Comparison of ENCODE assay signal across 10 cellular contexts in the genomic region with DNA sequence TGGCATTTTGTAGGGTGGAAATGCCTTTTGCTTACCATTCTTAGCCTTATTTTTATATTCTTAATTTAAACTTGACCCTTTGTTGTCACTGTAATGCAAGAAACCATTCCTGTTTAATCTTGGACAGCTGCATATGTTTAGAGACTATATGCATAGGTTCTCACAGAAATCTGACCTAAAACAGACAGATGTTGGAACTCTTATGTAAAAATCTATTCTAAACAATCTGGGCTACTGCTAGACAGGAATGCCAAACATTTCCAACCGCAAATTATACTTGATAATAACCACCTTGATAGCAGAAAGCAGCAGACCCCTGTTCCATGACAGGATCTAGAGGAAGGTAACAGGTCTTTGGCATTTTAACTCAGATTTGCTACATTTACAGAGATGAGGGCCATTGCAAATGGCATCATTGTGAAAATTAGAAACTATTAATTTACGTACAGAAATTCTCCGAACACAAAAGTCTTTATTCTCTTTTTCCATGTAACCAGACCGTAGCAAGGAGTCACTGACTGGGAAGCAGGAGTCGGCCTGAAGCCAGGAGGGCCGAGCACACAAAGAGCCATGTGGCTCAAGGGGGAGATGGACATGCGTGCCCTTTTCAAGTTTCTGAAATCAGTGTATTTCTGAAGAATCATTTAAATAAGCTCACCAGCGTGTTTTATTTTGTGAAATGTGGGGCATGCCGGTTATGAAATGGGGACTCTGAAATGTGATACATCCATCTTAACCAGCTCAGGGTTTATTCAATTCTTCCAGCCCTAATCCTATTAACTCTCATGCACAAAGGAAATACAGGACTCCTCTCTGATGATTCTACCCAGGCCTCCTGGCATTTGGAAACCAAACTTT.
DNase-seq lines count a peak whose midpoint lies in the region; ATAC-seq and TF ChIP-seq lines count a peak whose summit lies in the region.
"Had no signal": no experiment of that assay in that cellular context is flagged by ENCODE, and none has a peak within 500 bp of the region (broad histone marks: within the 10 kb centered on the region; RNA-seq: fewer than 3 reads in every experiment).

No MANE protein-coding gene starts in this region.

- H3K9me3 Mint-ChIP-seq in HFFc6 = no peaks in the 10 kb centered on the region

- H3K9me3 ChIP-seq in WERI-Rb-1 (ENCODE audit: severe bottlenecking) = no peaks in the 10 kb centered on the region
- no peaks in the 10 kb centered on the region for H3K9me3 ChIP-seq in hepatocyte (ENCODE audit: low read depth)
- H3K9me3 ChIP-seq in skeletal muscle satellite cell (replicated peaks; ENCODE audit: low read length) = no peaks in the 10 kb centered on the region

- peaks cover 95% of the 10 kb centered on the region for H3K4me1 Mint-ChIP-seq in HFFc6 (ENCODE audit: low read depth)

- no peaks in the 10 kb centered on the region; the same call in 1 of the 2 replicates for H3K27me3 Mint-ChIP-seq in HFFc6 (ENCODE audit: insufficient read depth)

- peak overlapping the region; percentile 83 for H3K27ac Mint-ChIP-seq in HFFc6
- H3K27ac Mint-ChIP-seq: activated naive CD8-positive, alpha-beta T cell had no signal

- H3K4me1 ChIP-seq in hepatocyte (ENCODE audit: insufficient read depth) = peaks cover 37% of the 10 kb centered on the region
- H3K4me1 ChIP-seq in skeletal muscle satellite cell (ENCODE audit: control insufficient read depth, insufficient read depth, low read length) = peaks cover 85% of the 10 kb centered on the region

- H2AFZ ChIP-seq in hepatocyte = no peak overlapping the region

- H3K9me2 ChIP-seq in hepatocyte (replicated peaks; ENCODE audit: insufficient read depth) = no peaks in the 10 kb centered on the region

- H3K36me3 Mint-ChIP-seq in HFFc6 (ENCODE audit: low read depth) = peaks cover 3% of the 10 kb centered on the region

- peaks cover 20% of the 10 kb centered on the region for H3K79me2 ChIP-seq in hepatocyte

- H3K27me3 ChIP-seq in WERI-Rb-1 (ENCODE audit: insufficient read depth, low read depth, severe bottlenecking) = no peaks in the 10 kb centered on the region
- H3K27me3 ChIP-seq in hepatocyte = no peaks in the 10 kb centered on the region
- H3K27me3 ChIP-seq in skeletal muscle satellite cell (ENCODE audit: control insufficient read depth, insufficient read depth, low read length) = no peaks in the 10 kb centered on the region

- H3K4me2 ChIP-seq in hepatocyte (peak overlapping the region; percentile 52), skeletal muscle satellite cell (ENCODE audit: low read length) (peak overlapping the region; percentile 74)

- peak overlapping the region; percentile 42; the same call in 1 of the 2 replicates for H3K4me3 Mint-ChIP-seq in HFFc6
- H3K4me3 Mint-ChIP-seq: activated naive CD8-positive, alpha-beta T cell had no signal

- peak overlapping the region; percentile 69 for H3K27ac ChIP-seq in WERI-Rb-1
- H3K27ac ChIP-seq in hepatocyte = peak overlapping the region; percentile 95

- DNase-seq in HFFc6 (no peak), WERI-Rb-1 (peak; percentile 20), hepatocyte (ENCODE audit: low spot score) (peak; percentile 25), germinal center (ENCODE audit: low spot score) (no peak)
- no peak for DNase-seq in stimulated activated CD4-positive, alpha-beta T cell treated with anti-CD3 and anti-CD28 coated beads, Interleukin-4, amount 100 ng/mL, for 4 hours
- DNase-seq in stimulated activated naive CD8-positive, alpha-beta T cell treated with anti-CD3 and anti-CD28 coated beads, Interleukin-15, Interleukin-2, amounts not matched to agents 100 U/mL and 50 U/mL, for 24 hours = no peak
- DNase-seq: left colon had no signal

- no peak for ATAC-seq in HG03280 (IDR thresholded peaks at IDR 0.05; ENCODE audit: unreplicated experiment)
- no peak for ATAC-seq in stimulated activated naive CD8-positive, alpha-beta T cell treated with anti-CD3 and anti-CD28 coated beads, Interleukin-15, Interleukin-2, amounts not matched to agents 100 U/mL and 50 U/mL, for 24 hours
- ATAC-seq: left colon had no signal

- H4K20me1 ChIP-seq in hepatocyte (ENCODE audit: insufficient read depth, poor library complexity, severe bottlenecking) = no peaks in the 10 kb centered on the region

- 41% methylated on average over 9 of the region's 9 CpGs for WGBS in hepatocyte (ENCODE audit: low lambda C conversion rate, missing lambda C conversion rate)

- H3K36me3 ChIP-seq in WERI-Rb-1 (no peaks in the 10 kb centered on the region), hepatocyte (replicated peaks; ENCODE audit: insufficient read depth, low read depth) (no peaks in the 10 kb centered on the region), skeletal muscle satellite cell (ENCODE audit: insufficient read depth, low read length) (no peaks in the 10 kb centered on the region)

- H3K9ac ChIP-seq in skeletal muscle satellite cell (ENCODE audit: low read depth, low read length) = peak overlapping the region; percentile 87

- no peak for TF ChIP-seq CTCF in HFFc6 (IDR thresholded peaks at IDR 0.05)
- no peak for TF ChIP-seq CTCF in WERI-Rb-1 (IDR thresholded peaks at IDR 0.05; ENCODE audit: low read depth, low read length)
- TF ChIP-seq CTCF in hepatocyte (IDR thresholded peaks at IDR 0.05; ENCODE audit: poor library complexity) = no peak

- H3K4me3 ChIP-seq in WERI-Rb-1 (ENCODE audit: low read depth, low read length) (peak overlapping the region; percentile 39), hepatocyte (no peak overlapping the region), skeletal muscle satellite cell (ENCODE audit: low read length) (peak overlapping the region; percentile 10)

Comparison
In these comparisons a context has a peak if more than half of its experiments do, and no peak if none do; other contexts are left out.
1. DNase-seq: peak in WERI-Rb-1 (single experiment) and hepatocyte (single experiment); none in HFFc6 (single experiment), stimulated activated CD4-positive, alpha-beta T cell treated with anti-CD3 and anti-CD28 coated beads, Interleukin-4, amount 100 ng/mL, for 4 hours (0 of 2), stimulated activated naive CD8-positive, alpha-beta T cell treated with anti-CD3 and anti-CD28 coated beads, Interleukin-15, Interleukin-2, amounts not matched to agents 100 U/mL and 50 U/mL, for 24 hours (single experiment) and germinal center (single experiment).